ENCODE assay signal across 20 cellular contexts in genomic region chrX:49987651-49988050, GRCh38.
DNase-seq lines count a peak whose midpoint lies in the region; ATAC-seq and TF ChIP-seq lines count a peak whose summit lies in the region.
"Had no signal": no experiment of that assay in that cellular context is flagged by ENCODE, and none has a peak within 500 bp of the region (broad histone marks: within the 10 kb centered on the region; RNA-seq: fewer than 3 reads in every experiment).

No MANE protein-coding gene starts in this region.

- 63 to 67% (median 64%) methylated on average over 2 of the region's 2 CpGs for WGBS in psoas muscle, 3 donors
- WGBS in transverse colon (ENCODE audit: low coverage in 1 of 2), 2 donors: 84% methylated on average over 2 of the region's 2 CpGs; no CpG with 5 or more reads in 1 of the 2 donors

- in situ Hi-C loops in transverse colon (cut with MboI; ENCODE audit: low pct_ligation_motif_present in 1 of 4, low pct_unique_long_range_greater_than_20kb in 1 of 4, low sequenced_read_pairs in 3 of 4): no loop called here

- intact Hi-C loops in Caco-2 (cut with micrococcal nuclease; ENCODE audit: unreplicated experiment): no loop called here
- intact Hi-C loops in psoas muscle (cut with DNase I): no loop called here
- intact Hi-C loops in transverse colon (cut with DNase I; ENCODE audit: low total_unique reads): no loop called here

- no peak overlapping the region for H3K27ac ChIP-seq in psoas muscle
- no peak overlapping the region for H3K27ac ChIP-seq in transverse colon
- H3K27ac ChIP-seq: 22Rv1, A549, BLaER1 had no signal

- no peak for DNase-seq in Caco-2
- DNase-seq in myocyte (ENCODE audit: low read depth): peak; percentile 28
- DNase-seq in psoas muscle: no peak
- no peak for DNase-seq in transverse colon
- DNase-seq in activated CD4-positive, alpha-beta T cell treated with anti-CD3 and anti-CD28 coated beads, Interleukin-2, amount 50 U/mL, for 4 hours: no peak
- DNase-seq in effector CD4-positive, alpha-beta T cell: no peak
- DNase-seq: BE2C; C1 segment of cervical spinal cord; Calu3; CD4-positive, alpha-beta memory T cell; CD4-positive, CD25-positive, alpha-beta regulatory T cell; CD8-positive, alpha-beta memory T cell; COR-L47; DMS79 treated with DMSO at 0.1 percent for 48 hours; GF-D8 had no signal

- H3K4me3 ChIP-seq in Caco-2 (ENCODE audit: low read depth, low read length) (no peak overlapping the region), psoas muscle (no peak overlapping the region), transverse colon (no peak overlapping the region)
- H3K4me3 ChIP-seq: A549, BLaER1 had no signal

- H3K27me3 Mint-ChIP-seq in Caco-2 (ENCODE audit: insufficient read depth, unreplicated experiment) (no peaks in the 10 kb centered on the region), nephron (ENCODE audit: low read depth) (peaks cover 3% of the 10 kb centered on the region)
- H3K27me3 Mint-ChIP-seq: CD4-positive, alpha-beta memory T cell; CD4-positive, CD25-positive, alpha-beta regulatory T cell had no signal

- H3K36me3 Mint-ChIP-seq in Caco-2 (ENCODE audit: insufficient read depth, unreplicated experiment) (peaks cover 19% of the 10 kb centered on the region), nephron (ENCODE audit: low read depth) (no peaks in the 10 kb centered on the region)
- H3K36me3 Mint-ChIP-seq: CD14-positive monocyte; CD4-positive, alpha-beta memory T cell; CD4-positive, CD25-positive, alpha-beta regulatory T cell; CD8-positive, alpha-beta memory T cell had no signal

- no peak for TF ChIP-seq CTCF in Caco-2 (IDR thresholded peaks at IDR 0.05; ENCODE audit: insufficient read depth in 1 of 2, low read depth in 1 of 2, low read length in 1 of 2, severe bottlenecking in 1 of 2, unreplicated experiment in 1 of 2)
- TF ChIP-seq CTCF in nephron (IDR thresholded peaks at IDR 0.05; ENCODE audit: unreplicated experiment in 3 of 3): no peak
- no peak for TF ChIP-seq CTCF in psoas muscle (IDR thresholded peaks at IDR 0.05)
- no peak for TF ChIP-seq CTCF in transverse colon (IDR thresholded peaks at IDR 0.05)

- H3K36me3 ChIP-seq in Caco-2 (ENCODE audit: control insufficient read depth, insufficient read depth, low read length) (no peaks in the 10 kb centered on the region), psoas muscle (ENCODE audit: insufficient read depth in 1 of 2, low read depth in 1 of 2) (no peaks in the 10 kb centered on the region), transverse colon (no peaks in the 10 kb centered on the region)
- H3K36me3 ChIP-seq: BE2C, BLaER1 had no signal

- H3K9me3 ChIP-seq in Caco-2: no peaks in the 10 kb centered on the region
- H3K9me3 ChIP-seq in psoas muscle: no peaks in the 10 kb centered on the region
- H3K9me3 ChIP-seq in transverse colon: no peaks in the 10 kb centered on the region
- H3K9me3 ChIP-seq: A549, BE2C, BLaER1 had no signal

- no peaks in the 10 kb centered on the region for H3K27me3 ChIP-seq in Caco-2 (replicated peaks; ENCODE audit: control insufficient read depth, insufficient read depth, low read length)
- H3K27me3 ChIP-seq in psoas muscle (ENCODE audit: insufficient read depth in 3 of 3, low read length in 2 of 3): no peaks in the 10 kb centered on the region
- H3K27me3 ChIP-seq in transverse colon: no peaks in the 10 kb centered on the region
- H3K27me3 ChIP-seq: BE2C had no signal

- H3K4me3 Mint-ChIP-seq in Caco-2 (ENCODE audit: unreplicated experiment): no peak overlapping the region
- peak overlapping the region in 1 of 3 experiments; percentile 35 for H3K4me3 Mint-ChIP-seq in nephron
- H3K4me3 Mint-ChIP-seq: CD14-positive monocyte; CD4-positive, alpha-beta memory T cell; CD4-positive, CD25-positive, alpha-beta regulatory T cell; CD8-positive, alpha-beta memory T cell had no signal

- H3K27ac Mint-ChIP-seq in Caco-2 (ENCODE audit: unreplicated experiment) (peak overlapping the region; percentile 31), nephron (peak overlapping the region; percentile 75 to 91 (median 85))
- H3K27ac Mint-ChIP-seq: CD4-positive, alpha-beta memory T cell; CD4-positive, CD25-positive, alpha-beta regulatory T cell; CD8-positive, alpha-beta memory T cell had no signal

- H3K4me1 Mint-ChIP-seq in Caco-2 (ENCODE audit: low read depth, unreplicated experiment) (peaks cover 6% of the 10 kb centered on the region), nephron (peaks cover 49% of the 10 kb centered on the region)
- H3K4me1 Mint-ChIP-seq: CD4-positive, alpha-beta memory T cell; CD4-positive, CD25-positive, alpha-beta regulatory T cell; CD8-positive, alpha-beta memory T cell had no signal

- no peaks in the 10 kb centered on the region for H3K9me3 Mint-ChIP-seq in Caco-2 (ENCODE audit: unreplicated experiment)
- peaks cover 4% of the 10 kb centered on the region for H3K9me3 Mint-ChIP-seq in nephron
- H3K9me3 Mint-ChIP-seq: CD4-positive, alpha-beta memory T cell; CD4-positive, CD25-positive, alpha-beta regulatory T cell; CD8-positive, alpha-beta memory T cell had no signal

- CTCF ChIA-PET in Caco-2 (lab: Charles Lee): no interaction called here

- ATAC-seq in psoas muscle: peak in 3 of 4 donors; percentile 59 to 80 (median 64)
- ATAC-seq: A549 had no signal

- TF ChIP-seq POLR2A in transverse colon (IDR thresholded peaks at IDR 0.05): no peak

- H3K4me1 ChIP-seq in Caco-2 (peaks cover 12% of the 10 kb centered on the region; the same call in 1 of the 2 replicates), psoas muscle (no peaks in the 10 kb centered on the region), transverse colon (no peaks in the 10 kb centered on the region)
- H3K4me1 ChIP-seq: A549, BLaER1 had no signal

- no TSS peak for BruUV-seq in Caco-2 (replicated peaks; lab: Mats Ljungman, UMichigan)

- POLR2A ChIA-PET in Caco-2 (lab: Charles Lee): no interaction called here

- no peak for TF ChIP-seq EP300 in transverse colon (IDR thresholded peaks at IDR 0.05; ENCODE audit: low read depth)
